9 cellular contexts compared by ENCODE assay signal in genomic region chrX:107076158-107076557, GRCh38.
"Had no signal": no experiment of that assay in that cellular context is flagged by ENCODE, and none has a peak within 500 bp of the region (broad histone marks: within the 10 kb centered on the region; RNA-seq: fewer than 3 reads in every experiment).

No MANE protein-coding gene starts in this region.

- H3K4me1 ChIP-seq: HAP-1 had no signal

- H2AFZ ChIP-seq: GM23248 had no signal

- H3K4me3 Mint-ChIP-seq: IgD-negative memory B cell had no signal

- H3K27ac Mint-ChIP-seq: IgD-negative memory B cell had no signal

- DNase-seq: GM23248, GOT3, H7, KBM-7 had no signal

- H3K36me3 ChIP-seq: HAP-1 had no signal

- H3K27ac ChIP-seq: GM23248, HL-60 had no signal

- H3K27me3 Mint-ChIP-seq: IgD-negative memory B cell had no signal

- FAIRE-seq: HepG2 had no signal

- H3K4me3 ChIP-seq: GM23248, HAP-1 had no signal

- ATAC-seq: HCT116, HepG2 had no signal

- H3K9ac ChIP-seq: GM23248 had no signal

- H3K4me1 Mint-ChIP-seq: IgD-negative memory B cell had no signal

- H3K9me3 ChIP-seq: HAP-1 had no signal
